Comparison of ENCODE assay signal across 8 cellular contexts in genomic region chr12:51846911-51847829, GRCh38. TPM values are rescaled to one million over a fixed set of nuclear protein-coding genes. Genes with fewer than 3 reads are reported as not detected.
DNase-seq lines count a peak whose midpoint lies in the region; ATAC-seq, FAIRE-seq and TF ChIP-seq lines count a peak whose summit lies in the region.

No MANE protein-coding gene starts in this region.

- peaks cover 43% of the 10 kb centered on the region for H3K27me3 ChIP-seq in iPS-15b (ENCODE audit: control insufficient read depth, insufficient read depth, low read length)
- peaks cover 8 to 13% of the 10 kb centered on the region in 2 donors for H3K27me3 ChIP-seq in small intestine (ENCODE audit: control insufficient read depth in 2 of 2, insufficient read depth in 2 of 2, low read length in 2 of 2)

- no peaks in the 10 kb centered on the region for H3K9me3 Mint-ChIP-seq in activated naive CD8-positive, alpha-beta T cell (ENCODE audit: low read depth)

- H3K36me3 ChIP-seq in iPS-15b (ENCODE audit: control insufficient read depth, insufficient read depth, low read length) (peaks cover 4% of the 10 kb centered on the region), small intestine (ENCODE audit: control insufficient read depth in 2 of 2, insufficient read depth in 2 of 2, low read length in 2 of 2) (no peaks in the 10 kb centered on the region)

- FAIRE-seq in small intestine (lab: Jason Lieb, UNC): no peak

- H3K4me1 ChIP-seq in iPS-15b (ENCODE audit: control insufficient read depth, insufficient read depth, low read length): peaks cover 24% of the 10 kb centered on the region
- H3K4me1 ChIP-seq in small intestine (ENCODE audit: control insufficient read depth in 2 of 2, insufficient read depth in 1 of 2, low read depth in 1 of 2, low read length in 1 of 2): peaks cover 0 to 4% of the 10 kb centered on the region in 2 donors

- ATAC-seq in HG02623 (IDR thresholded peaks at IDR 0.05; ENCODE audit: unreplicated experiment): no peak
- ATAC-seq in GM18870 (IDR thresholded peaks at IDR 0.05; ENCODE audit: unreplicated experiment): no peak
- ATAC-seq in GM19324 (IDR thresholded peaks at IDR 0.05; ENCODE audit: low FRiP score, unreplicated experiment): no peak

- H3K27ac ChIP-seq in small intestine (ENCODE audit: low read depth in 1 of 2, low read length in 1 of 2): peak overlapping the region in 1 of 2 donors; percentile 14

- WGBS in small intestine, 3 donors: 1 to 6% (median 3%) methylated on average over 47 to 66 of the region's 66 CpGs

- no peaks in the 10 kb centered on the region for H3K9me3 ChIP-seq in iPS-15b (ENCODE audit: control insufficient read depth, insufficient read depth, low read length)
- H3K9me3 ChIP-seq in small intestine (ENCODE audit: control insufficient read depth, low read depth): no peaks in the 10 kb centered on the region

- H3K4me3 Mint-ChIP-seq in activated naive CD8-positive, alpha-beta T cell: peak overlapping the region; percentile 79

- no peaks in the 10 kb centered on the region for H3K36me3 Mint-ChIP-seq in activated naive CD8-positive, alpha-beta T cell

- no peak overlapping the region for H3K9ac ChIP-seq in iPS-15b (ENCODE audit: low read depth, low read length)

- peaks cover 22% of the 10 kb centered on the region for H3K4me1 Mint-ChIP-seq in activated naive CD8-positive, alpha-beta T cell (ENCODE audit: low read depth)

- H3K27ac Mint-ChIP-seq in activated naive CD8-positive, alpha-beta T cell: no peak overlapping the region

- DNase-seq in AG10803 (ENCODE audit: low read depth) (no peak), M059J (ENCODE audit: low read depth) (peak; percentile 42), small intestine (no peak)

- H3K4me3 ChIP-seq in AG10803 (ENCODE audit: low read length): peak overlapping the region; percentile 49
- peak overlapping the region; percentile 80 for H3K4me3 ChIP-seq in iPS-15b (ENCODE audit: low read depth, low read length)
- peak overlapping the region; percentile 28 for H3K4me3 ChIP-seq in small intestine (ENCODE audit: low read depth in 1 of 2, low read length in 2 of 2)

- TF ChIP-seq CTCF in AG10803 (conservative IDR thresholded peaks at IDR 0.05; ENCODE audit: low read length): no peak

- peaks cover 11% of the 10 kb centered on the region for H3K27me3 Mint-ChIP-seq in activated naive CD8-positive, alpha-beta T cell

RNA-seq across cellular contexts. Expression of gene FIGNL2, which starts 1.3 kb away (rescaled TPM):
- total RNA-seq in M059J (2014; rRNA removed; shearing (Covaris generic)): 0.10 TPM in 1 of 2 replicates, not detected in the other
- under 1 TPM in 1 of 3 donors, not detected in 2; 0.39 TPM for polyA plus RNA-seq in small intestine

RNA-seq across cellular contexts. Expression of gene ANKRD33, which starts 40.7 kb away (rescaled TPM):
- total RNA-seq in M059J (2014; rRNA removed; shearing (Covaris generic)): not detected in 2 replicates
- not detected for polyA plus RNA-seq in small intestine

Comparison
In these comparisons a context has a peak if more than half of its experiments do, and no peak if none do; other contexts are left out.
1. H3K4me3 ChIP-seq: peak in every context shown above with its lines; median percentile 80 in iPS-15b; 49 in AG10803; 28 in small intestine.